ENCODE assay signal across 32 cellular contexts in the genomic region with DNA sequence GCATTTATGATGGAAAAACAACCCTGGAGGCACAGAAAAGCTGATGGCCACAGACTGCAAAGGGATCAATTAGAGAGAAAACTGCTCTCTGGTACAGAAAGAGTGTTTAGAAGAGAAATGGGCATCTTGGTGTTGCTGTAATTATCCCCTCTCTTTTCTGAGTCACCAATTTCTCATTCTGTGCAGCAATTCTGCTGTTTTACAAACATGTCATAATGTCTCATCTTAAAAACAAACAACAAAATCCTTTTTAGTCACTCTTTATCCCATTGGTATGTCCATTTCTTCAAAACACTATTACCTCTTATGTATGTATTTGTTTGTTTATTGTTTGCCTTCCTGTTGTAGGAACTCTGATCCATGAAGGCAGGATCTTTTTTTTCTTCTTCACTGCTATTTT.
"Had no signal": no experiment of that assay in that cellular context is flagged by ENCODE, and none has a peak within 500 bp of the region (broad histone marks: within the 10 kb centered on the region; RNA-seq: fewer than 3 reads in every experiment).

No MANE protein-coding gene starts in this region.

- DNase-seq: activated CD4-positive, alpha-beta T cell treated with anti-CD3 and anti-CD28 coated beads for 4 hours; activated CD4-positive, alpha-beta T cell treated with anti-CD3 and anti-CD28 coated beads, Interleukin-2, amount 50 U/mL, for 4 hours; activated effector memory CD4-positive, alpha-beta T cell treated with Interleukin-2 at 50 U/mL for 16 hours; activated naive CD4-positive, alpha-beta T cell treated with anti-CD3 and anti-CD28 coated beads for 36 hours; activated naive CD8-positive, alpha-beta T cell treated with anti-CD3 and anti-CD28 coated beads for 36 hours; activated T-cell treated with anti-CD3 and anti-CD28 coated beads for 4 hours; activated T-cell treated with anti-CD3 and anti-CD28 coated beads, Interleukin-2, amount 50 U/mL, for 72 hours; effector memory CD8-positive, alpha-beta T cell; gastrocnemius medialis; glutamatergic neuron; islet precursor cell; left cardiac atrium; left ventricle myocardium superior; naive B cell; nephron progenitor cell; stimulated activated CD4-positive, alpha-beta T cell treated with anti-CD3 and anti-CD28 coated beads, Interleukin-1b, Interleukin-23, amount 100 ng/mL, for 48 hours; stimulated activated CD4-positive, alpha-beta T cell treated with anti-CD3 and anti-CD28 coated beads, Interleukin-4, amount 100 ng/mL, for 4 hours; stimulated activated CD8-positive, alpha-beta memory T cell treated with anti-CD3 and anti-CD28 coated beads, Interleukin-4, amount 100 ng/mL, for 48 hours; stimulated activated naive CD8-positive, alpha-beta T cell treated with anti-CD3 and anti-CD28 coated beads, Interleukin-15, amount 100 ng/mL, for 72 hours; substantia nigra; uterus had no signal

- H3K36me3 ChIP-seq: ascending aorta, gastrocnemius medialis, neutrophil, uterus had no signal

- H3K4me3 ChIP-seq: ascending aorta, coronary artery, gastrocnemius medialis, smooth muscle cell, uterus had no signal

- H3K4me3 Mint-ChIP-seq: activated naive CD4-positive, alpha-beta T cell treated with anti-CD3 and anti-CD28 coated beads for 36 hours; activated naive CD8-positive, alpha-beta T cell treated with anti-CD3 and anti-CD28 coated beads for 36 hours; activated T-cell treated with anti-CD3 and anti-CD28 coated beads, Interleukin-2, amount 50 U/mL, for 72 hours; brain; effector memory CD8-positive, alpha-beta T cell; naive B cell; nephron progenitor cell; stimulated activated memory B cell treated with anti-CD40 and anti-IgM and Interleukin-4, amounts not matched to agents 10 μg/mL and 1 μg/mL and 100 μg/mL, for 72 hours; stimulated activated naive CD8-positive, alpha-beta T cell treated with anti-CD3 and anti-CD28 coated beads, Interleukin-15, amount 100 ng/mL, for 72 hours; type B pancreatic cell had no signal

- H3K27ac ChIP-seq: ascending aorta, coronary artery, gastrocnemius medialis, neutrophil, uterus, VCaP had no signal

- H3K27me3 ChIP-seq: ascending aorta, gastrocnemius medialis, neutrophil, uterus had no signal

- ATAC-seq: activated T-cell treated with anti-CD3 and anti-CD28 coated beads, Interleukin-2, amount 50 U/mL, for 72 hours; effector memory CD8-positive, alpha-beta T cell; esophagus mucosa; gastrocnemius medialis; left cardiac atrium; left ventricle myocardium superior; sciatic nerve; stimulated activated memory B cell treated with anti-CD40 and anti-IgM and Interleukin-4, amounts not matched to agents 10 μg/mL and 1 μg/mL and 100 μg/mL, for 72 hours; stimulated activated naive CD8-positive, alpha-beta T cell treated with anti-CD3 and anti-CD28 coated beads, Interleukin-15, amount 100 ng/mL, for 72 hours had no signal

- H3K4me2 ChIP-seq: smooth muscle cell had no signal

- H3K9me3 ChIP-seq: gastrocnemius medialis, neutrophil, uterus had no signal

- H3K36me3 Mint-ChIP-seq: type B pancreatic cell had no signal

- H3K4me1 ChIP-seq: ascending aorta, gastrocnemius medialis, uterus had no signal

- H3K27ac Mint-ChIP-seq: activated naive CD4-positive, alpha-beta T cell treated with anti-CD3 and anti-CD28 coated beads for 36 hours; activated naive CD8-positive, alpha-beta T cell treated with anti-CD3 and anti-CD28 coated beads for 36 hours; activated T-cell treated with anti-CD3 and anti-CD28 coated beads, Interleukin-2, amount 50 U/mL, for 72 hours; brain; effector memory CD8-positive, alpha-beta T cell; naive B cell; nephron progenitor cell; progenitor cell of endocrine pancreas; stimulated activated memory B cell treated with anti-CD40 and anti-IgM and Interleukin-4, amounts not matched to agents 10 μg/mL and 1 μg/mL and 100 μg/mL, for 72 hours; type B pancreatic cell had no signal

- H3K27me3 Mint-ChIP-seq: activated naive CD8-positive, alpha-beta T cell treated with anti-CD3 and anti-CD28 coated beads for 36 hours; progenitor cell of endocrine pancreas; stimulated activated memory B cell treated with anti-CD40 and anti-IgM and Interleukin-4, amounts not matched to agents 10 μg/mL and 1 μg/mL and 100 μg/mL, for 72 hours; stimulated activated naive CD8-positive, alpha-beta T cell treated with anti-CD3 and anti-CD28 coated beads, Interleukin-15, amount 100 ng/mL, for 72 hours; type B pancreatic cell had no signal
